In the genomic region with DNA sequence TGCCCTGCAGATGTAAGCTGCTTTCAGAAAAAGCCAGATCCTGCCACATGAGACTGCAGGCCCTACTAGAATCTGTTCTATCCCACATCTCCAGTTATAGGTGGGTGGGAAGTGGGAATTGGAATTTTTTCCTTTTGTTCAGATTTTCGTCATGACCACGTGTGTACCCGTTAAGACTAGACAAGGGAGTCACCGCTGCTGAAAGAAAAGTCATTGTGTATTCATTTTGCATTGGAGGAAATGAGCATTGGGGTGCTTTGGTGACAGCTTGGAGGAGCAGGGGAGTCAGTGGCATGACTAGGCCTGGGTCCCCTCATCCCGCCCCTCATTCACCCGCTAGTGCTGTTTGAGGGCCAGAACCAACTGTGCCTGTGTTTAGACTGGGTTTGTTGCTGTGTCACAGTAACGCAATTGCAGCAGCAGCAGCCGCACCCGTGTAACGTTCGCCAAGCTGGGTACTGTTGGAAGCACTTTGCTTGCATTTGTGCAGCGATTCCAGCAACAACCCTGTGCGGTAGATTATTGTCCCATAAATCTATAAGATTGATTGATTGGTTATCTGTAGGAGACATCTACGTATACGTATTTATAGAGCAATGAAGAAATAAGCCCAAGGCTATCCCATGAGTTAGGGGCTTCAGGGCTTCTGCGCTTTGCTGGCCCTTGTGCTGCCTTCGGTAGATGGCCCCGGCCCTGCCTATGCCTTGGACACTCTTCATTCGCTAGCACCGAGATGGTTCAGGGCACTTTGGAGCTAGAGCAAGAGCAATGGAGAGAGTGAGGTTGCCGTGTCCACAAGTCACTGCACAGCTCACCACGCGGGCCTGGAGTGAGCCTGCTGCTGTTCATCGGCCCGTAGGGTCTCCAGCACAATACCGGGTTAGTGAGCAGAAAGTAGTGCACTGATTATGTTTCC, we compare ENCODE assay signal across 17 cellular contexts.
DNase-seq lines count a peak whose midpoint lies in the region; ATAC-seq and TF ChIP-seq lines count a peak whose summit lies in the region.
"Had no signal": no experiment of that assay in that cellular context is flagged by ENCODE, and none has a peak within 500 bp of the region (broad histone marks: within the 10 kb centered on the region; RNA-seq: fewer than 3 reads in every experiment).

No MANE protein-coding gene starts in this region.

- peaks cover 3% of the 10 kb centered on the region for H3K27me3 Mint-ChIP-seq in activated naive CD4-positive, alpha-beta T cell treated with anti-CD3 and anti-CD28 coated beads, Interleukin-2, amount 50 U/mL, for 24 hours

- H3K27ac ChIP-seq in coronary artery = no peak overlapping the region
- H3K27ac ChIP-seq: 22Rv1, GM23248, HL-60 had no signal

- intact Hi-C loops in left colon (cut with DNase I, micrococcal nuclease) = no loop called here

- H3K4me3 ChIP-seq in coronary artery = no peak overlapping the region
- H3K4me3 ChIP-seq: GM23248 had no signal

- no peaks in the 10 kb centered on the region for H3K9me3 Mint-ChIP-seq in activated naive CD4-positive, alpha-beta T cell treated with anti-CD3 and anti-CD28 coated beads, Interleukin-2, amount 50 U/mL, for 24 hours
- no peaks in the 10 kb centered on the region for H3K9me3 Mint-ChIP-seq in activated naive CD4-positive, alpha-beta T cell treated with anti-CD3 and anti-CD28 coated beads, Interleukin-2, amount 50 U/mL, for 72 hours
- H3K9me3 Mint-ChIP-seq: CD8-positive, alpha-beta T cell had no signal

- no peak for DNase-seq in activated naive CD4-positive, alpha-beta T cell treated with anti-CD3 and anti-CD28 coated beads, Interleukin-2, amount 50 U/mL, for 72 hours (ENCODE audit: low spot score in 2 of 2)
- DNase-seq in left colon = peak; percentile 49 to 51
- DNase-seq in pons (ENCODE audit: low spot score) = peak; percentile 67
- DNase-seq in putamen (ENCODE audit: low spot score) = no peak
- DNase-seq in coronary artery (ENCODE audit: low spot score) = no peak
- DNase-seq in ecto neural progenitor cell (ENCODE audit: low spot score) = no peak
- DNase-seq: CD8-positive, alpha-beta T cell; GF-D8; GM23248; KBM-7; NCI-H1092; NCI-H1694; Right ventricle myocardium superior had no signal

- H3K36me3 Mint-ChIP-seq in activated naive CD4-positive, alpha-beta T cell treated with anti-CD3 and anti-CD28 coated beads, Interleukin-2, amount 50 U/mL, for 24 hours = no peaks in the 10 kb centered on the region
- no peaks in the 10 kb centered on the region for H3K36me3 Mint-ChIP-seq in activated naive CD4-positive, alpha-beta T cell treated with anti-CD3 and anti-CD28 coated beads, Interleukin-2, amount 50 U/mL, for 72 hours
- H3K36me3 Mint-ChIP-seq: CD8-positive, alpha-beta T cell had no signal

- no peak for ATAC-seq in activated naive CD4-positive, alpha-beta T cell treated with anti-CD3 and anti-CD28 coated beads, Interleukin-2, amount 50 U/mL, for 72 hours
- ATAC-seq in left colon (peak; percentile 62), HG02973 (IDR thresholded peaks at IDR 0.05; ENCODE audit: unreplicated experiment) (no peak)
- ATAC-seq: CD8-positive, alpha-beta T cell had no signal

- H3K27ac Mint-ChIP-seq in activated naive CD4-positive, alpha-beta T cell treated with anti-CD3 and anti-CD28 coated beads, Interleukin-2, amount 50 U/mL, for 24 hours = peak overlapping the region; percentile 12
- H3K27ac Mint-ChIP-seq in activated naive CD4-positive, alpha-beta T cell treated with anti-CD3 and anti-CD28 coated beads, Interleukin-2, amount 50 U/mL, for 72 hours = no peak overlapping the region
- H3K27ac Mint-ChIP-seq: CD8-positive, alpha-beta T cell had no signal

- TF ChIP-seq CTCF in coronary artery (IDR thresholded peaks at IDR 0.05) = no peak

- H3K4me3 Mint-ChIP-seq in activated naive CD4-positive, alpha-beta T cell treated with anti-CD3 and anti-CD28 coated beads, Interleukin-2, amount 50 U/mL, for 24 hours = no peak overlapping the region
- H3K4me3 Mint-ChIP-seq: CD8-positive, alpha-beta T cell had no signal

- H3K4me1 Mint-ChIP-seq in activated naive CD4-positive, alpha-beta T cell treated with anti-CD3 and anti-CD28 coated beads, Interleukin-2, amount 50 U/mL, for 24 hours = no peaks in the 10 kb centered on the region

Comparison
In these comparisons a context has a peak if more than half of its experiments do, and no peak if none do; other contexts are left out.
1. DNase-seq: peak in left colon (2 of 2) and pons (single experiment); none in activated naive CD4-positive, alpha-beta T cell treated with anti-CD3 and anti-CD28 coated beads, Interleukin-2, amount 50 U/mL, for 72 hours (0 of 2), putamen (single experiment), coronary artery (single experiment) and ecto neural progenitor cell (single experiment).